1 cellular context compared by ENCODE assay signal in the genomic region with DNA sequence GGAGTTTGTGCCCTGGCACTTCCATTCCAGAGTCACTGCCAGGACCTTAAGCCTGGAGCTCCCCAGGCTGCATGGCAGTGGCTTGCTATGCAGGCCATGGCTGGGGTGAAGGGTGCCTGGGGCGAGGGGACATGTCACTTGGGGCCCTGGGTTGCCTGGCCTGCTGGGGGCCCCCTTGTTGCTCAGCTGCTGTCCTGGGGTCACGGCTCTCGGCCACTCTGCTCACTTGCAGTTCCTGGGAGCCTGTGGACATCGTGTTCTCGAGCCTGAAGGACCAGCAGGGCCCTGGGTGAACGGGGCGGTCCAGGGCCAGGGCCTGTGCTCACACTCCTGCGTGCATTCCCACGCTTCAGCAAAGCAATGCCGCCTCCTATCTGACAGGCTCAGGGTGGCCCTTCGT.
TF ChIP-seq lines count a peak whose summit lies in the region.

No MANE protein-coding gene starts in this region.

TF ChIP-seq in H1, 55 proteins besides CTCF, POLR2A, EP300 and RAD21:
- TF ChIP-seq GTF2F1 (IDR thresholded peaks at IDR 0.05; ENCODE audit: borderline replicate concordance, low read depth, low read length) (no peak), CBX8 (IDR thresholded peaks at IDR 0.05; ENCODE audit: borderline replicate concordance, low read depth, low read length) (no peak), CREB1 (IDR thresholded peaks at IDR 0.05) (no peak), ZNF274 (IDR thresholded peaks at IDR 0.05; ENCODE audit: borderline replicate concordance, extremely low read depth, low read length) (no peak), TAF7 (optimal IDR thresholded peaks at IDR 0.05; ENCODE audit: borderline replicate concordance, low read depth, low read length) (no peak), FOSL1 (IDR thresholded peaks at IDR 0.05; ENCODE audit: insufficient read depth, low read depth, low read length) (no peak), SRF (IDR thresholded peaks at IDR 0.05; ENCODE audit: low read depth, low read length) (no peak), TAF1 (IDR thresholded peaks at IDR 0.05; ENCODE audit: low read depth, low read length) (no peak), SIN3A (conservative IDR thresholded peaks at IDR 0.05 in 1 of 2, IDR thresholded peaks at IDR 0.05 in 1 of 2; ENCODE audit: low read depth in 1 of 2, low read length in 2 of 2) (no peak), SP4 (IDR thresholded peaks at IDR 0.05; ENCODE audit: low read length) (no peak), SP2 (IDR thresholded peaks at IDR 0.05; ENCODE audit: low read length) (no peak)
